Comparison of ENCODE assay signal across 8 cellular contexts in genomic region chr6:24774696-24775519, GRCh38. TPM values are rescaled to one million over a fixed set of nuclear protein-coding genes. Genes with fewer than 3 reads are reported as not detected.
A peak's percentile ranks its signal among the peaks of the same experiment; 100 is the strongest.
DNase-seq lines count a peak whose midpoint lies in the region; ATAC-seq and TF ChIP-seq lines count a peak whose summit lies in the region.

TSS of gene GMNN (plus strand) at chr6:24774937. CDS start at chr6:24777247, 2,310 bp downstream.

- TF ChIP-seq EP300 in Ishikawa (IDR thresholded peaks at IDR 0.05; ENCODE audit: borderline replicate concordance): no peak

- DNase-seq in DMS153 treated with DMSO at 0.1 percent for 48 hours (lab: John Stamatoyannopoulos, UW; ENCODE audit: unreplicated experiment): peak; percentile 94
- DNase-seq in OCI-M2 (lab: John Stamatoyannopoulos, UW; ENCODE audit: unreplicated experiment): peak; percentile 95
- peak; percentile 97 for DNase-seq in activated T-cell treated with anti-CD3 and anti-CD28 coated beads for 4 hours
- DNase-seq in epithelial cell of esophagus (ENCODE audit: low read depth): peak; percentile 95
- peak; percentile 99 for DNase-seq in stimulated activated CD8-positive, alpha-beta memory T cell treated with anti-CD3 and anti-CD28 coated beads, Interleukin-2, amount 100 ng/mL, for 48 hours (ENCODE audit: low read depth in 2 of 2)

- ATAC-seq in GM21619 (IDR thresholded peaks at IDR 0.05; ENCODE audit: unreplicated experiment): peak; percentile 94

- TF ChIP-seq CTCF in epithelial cell of esophagus (IDR thresholded peaks at IDR 0.05; ENCODE audit: insufficient read depth, low read depth, low read length, missing control alignments): no peak

- peaks cover 19% of the 10 kb centered on the region for H3K4me1 ChIP-seq in mononuclear cell (ENCODE audit: insufficient read depth, low read length)

- TF ChIP-seq RAD21 in Ishikawa (IDR thresholded peaks at IDR 0.05; ENCODE audit: low read depth): no peak

- H3K4me3 ChIP-seq in epithelial cell of esophagus (ENCODE audit: low read length) (peak within 1 kb of the TSS; percentile 100), mononuclear cell (ENCODE audit: low read length) (peak within 1 kb of the TSS; percentile 96)

- H3K9me3 ChIP-seq in mononuclear cell (ENCODE audit: low read depth, low read length): no peaks in the 10 kb centered on the region

- no peaks in the 10 kb centered on the region for H3K27me3 ChIP-seq in mononuclear cell (ENCODE audit: insufficient read depth, low read length)

TF ChIP-seq in Ishikawa, 13 proteins besides CTCF, POLR2A, EP300 and RAD21:
- peak; percentile 43 for TF ChIP-seq TCF12 (IDR thresholded peaks at IDR 0.05; ENCODE audit: low read depth)
- peak; percentile 78 for TF ChIP-seq MAX (IDR thresholded peaks at IDR 0.05)
- TF ChIP-seq ZBTB7A (IDR thresholded peaks at IDR 0.05; ENCODE audit: low read depth): no peak
- no peak for TF ChIP-seq TEAD4 (IDR thresholded peaks at IDR 0.05)
- 0 out of 2 replicates have a peak, but pooled peaks have one; percentile 16 for TF ChIP-seq NFIC (IDR thresholded peaks at IDR 0.05)
- peak; percentile 83 for TF ChIP-seq TAF1 (IDR thresholded peaks at IDR 0.05; ENCODE audit: low read depth)
- no peak for TF ChIP-seq FOXM1 (IDR thresholded peaks at IDR 0.05; ENCODE audit: borderline replicate concordance, low read depth)
- TF ChIP-seq, protein P1, sequence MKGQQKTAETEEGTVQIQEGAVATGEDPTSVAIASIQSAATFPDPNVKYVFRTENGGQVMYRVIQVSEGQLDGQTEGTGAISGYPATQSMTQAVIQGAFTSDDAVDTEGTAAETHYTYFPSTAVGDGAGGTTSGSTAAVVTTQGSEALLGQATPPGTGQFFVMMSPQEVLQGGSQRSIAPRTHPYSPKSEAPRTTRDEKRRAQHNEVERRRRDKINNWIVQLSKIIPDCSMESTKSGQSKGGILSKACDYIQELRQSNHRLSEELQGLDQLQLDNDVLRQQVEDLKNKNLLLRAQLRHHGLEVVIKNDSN (IDR thresholded peaks at IDR 0.05): peak; percentile 93

RNA-seq across cellular contexts. Expression of gene GMNN, which starts in this region (rescaled TPM):
- total RNA-seq in mononuclear cell: 8.2 TPM

Comparison
In these comparisons a context has a peak if more than half of its experiments do, and no peak if none do; other contexts are left out.
1. Peak in every context shown above with its lines: DNase-seq, ATAC-seq and H3K4me3 ChIP-seq.